ENCODE assay signal across 1 cellular context in genomic region chr16:67115649-67116048, GRCh38.
TF ChIP-seq lines count a peak whose summit lies in the region.

No MANE protein-coding gene starts in this region.

TF ChIP-seq in IMR-90, 13 proteins besides CTCF, POLR2A, EP300 and RAD21 (continued from another document):
- TF ChIP-seq SMC3 (IDR thresholded peaks at IDR 0.05; ENCODE audit: low read depth, low read length) (no peak), NFE2L2 (IDR thresholded peaks at IDR 0.05; ENCODE audit: low read depth, low read length) (peak; percentile 21; the same call in 1 of the 2 replicates), BHLHE40 (IDR thresholded peaks at IDR 0.05; ENCODE audit: low read depth, low read length) (peak; percentile 56), MXI1 (IDR thresholded peaks at IDR 0.05; ENCODE audit: borderline replicate concordance, low read depth, low read length) (no peak), CEBPB (IDR thresholded peaks at IDR 0.05; ENCODE audit: low read depth, low read length) (no peak), MAZ (IDR thresholded peaks at IDR 0.05; ENCODE audit: borderline replicate concordance, low read depth, low read length) (0 out of 2 replicates have a peak, but pooled peaks have one; percentile 24), FOS (IDR thresholded peaks at IDR 0.05; ENCODE audit: low read depth, low read length) (peak; percentile 82), CHD1 (IDR thresholded peaks at IDR 0.05; ENCODE audit: low read depth, low read length) (no peak), USF2 (IDR thresholded peaks at IDR 0.05; ENCODE audit: low read depth, low read length) (no peak)
TF ChIP-seq in IMR-90: peak in this region for 6.
